22 cellular contexts compared by ENCODE assay signal in the genomic region with DNA sequence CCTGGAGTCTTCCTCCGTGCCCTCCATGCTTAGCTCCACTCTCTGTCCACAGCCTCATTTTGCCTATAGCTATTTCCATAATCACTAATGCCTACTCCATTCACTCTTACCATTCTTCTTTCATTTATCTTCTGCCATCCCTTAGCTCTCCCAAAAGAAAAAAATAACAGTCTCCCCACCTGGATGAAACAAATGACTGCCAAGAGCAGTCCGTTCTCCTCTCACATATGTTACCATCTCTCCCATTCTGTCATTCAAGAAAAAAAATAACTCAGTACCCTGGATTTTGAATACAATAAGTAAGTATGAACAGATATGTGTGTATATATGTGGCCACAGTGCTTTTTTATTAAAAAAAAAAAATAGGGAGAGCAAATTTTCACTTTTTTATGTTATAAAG.
"Had no signal": no experiment of that assay in that cellular context is flagged by ENCODE, and none has a peak within 500 bp of the region (broad histone marks: within the 10 kb centered on the region; RNA-seq: fewer than 3 reads in every experiment).

No MANE protein-coding gene starts in this region.

- H3K4me3 Mint-ChIP-seq: natural killer cell; stimulated activated effector memory CD8-positive, alpha-beta T cell treated with anti-CD3 and anti-CD28 coated beads, Interleukin-12 subunit alpha, Interleukin-12 subunit beta, amount 100 ng/mL, for 72 hours had no signal

- ATAC-seq: left ventricle myocardium superior; lower lobe of right lung; natural killer cell; psoas muscle; right cardiac atrium; stimulated activated effector memory CD8-positive, alpha-beta T cell treated with anti-CD3 and anti-CD28 coated beads, Interleukin-12 subunit alpha, Interleukin-12 subunit beta, amount 100 ng/mL, for 72 hours had no signal

- H3K27me3 ChIP-seq: dorsolateral prefrontal cortex, gastrocnemius medialis, ovary, sigmoid colon, tibial nerve had no signal

- H3K36me3 Mint-ChIP-seq: natural killer cell had no signal

- FAIRE-seq: colon, keratinocyte had no signal

- H3K27ac Mint-ChIP-seq: natural killer cell; stimulated activated effector memory CD8-positive, alpha-beta T cell treated with anti-CD3 and anti-CD28 coated beads, Interleukin-12 subunit alpha, Interleukin-12 subunit beta, amount 100 ng/mL, for 72 hours had no signal

- H3K9me3 Mint-ChIP-seq: natural killer cell; stimulated activated effector memory CD8-positive, alpha-beta T cell treated with anti-CD3 and anti-CD28 coated beads, Interleukin-12 subunit alpha, Interleukin-12 subunit beta, amount 100 ng/mL, for 72 hours had no signal

- H3K4me1 ChIP-seq: lower lobe of right lung, sigmoid colon had no signal

- H3K27ac ChIP-seq: lower lobe of right lung, ovary, sigmoid colon, thoracic aorta had no signal

- DNase-seq: dorsolateral prefrontal cortex; effector CD4-positive, alpha-beta T cell; gastrocnemius medialis; head of caudate nucleus; left ventricle myocardium superior; lower lobe of right lung; natural killer cell; occipital lobe; ovary; posterior cingulate gyrus; psoas muscle; right cardiac atrium; sigmoid colon; stimulated activated CD4-positive, alpha-beta T cell treated with anti-CD3 and anti-CD28 coated beads, Interleukin-2, amount 100 ng/mL, for 24 hours; stimulated activated CD4-positive, alpha-beta T cell treated with anti-CD3 and anti-CD28 coated beads, Interleukin-4, amount 100 ng/mL, for 24 hours; stimulated activated naive CD4-positive, alpha-beta T cell treated with Interleukin-2 at 50 U/mL for 16 hours; substantia nigra had no signal

- H3K4me3 ChIP-seq: dorsolateral prefrontal cortex, gastrocnemius medialis, lower lobe of right lung, ovary, psoas muscle, sigmoid colon, thoracic aorta, tibial nerve had no signal

- H3K4me1 Mint-ChIP-seq: natural killer cell had no signal

- H3K36me3 ChIP-seq: gastrocnemius medialis, lower lobe of right lung, ovary, sigmoid colon, thoracic aorta had no signal

- H3K9me3 ChIP-seq: gastrocnemius medialis, lower lobe of right lung, ovary, psoas muscle, sigmoid colon, thoracic aorta, tibial nerve had no signal
